Comparison of ENCODE assay signal across 20 cellular contexts in the genomic region with DNA sequence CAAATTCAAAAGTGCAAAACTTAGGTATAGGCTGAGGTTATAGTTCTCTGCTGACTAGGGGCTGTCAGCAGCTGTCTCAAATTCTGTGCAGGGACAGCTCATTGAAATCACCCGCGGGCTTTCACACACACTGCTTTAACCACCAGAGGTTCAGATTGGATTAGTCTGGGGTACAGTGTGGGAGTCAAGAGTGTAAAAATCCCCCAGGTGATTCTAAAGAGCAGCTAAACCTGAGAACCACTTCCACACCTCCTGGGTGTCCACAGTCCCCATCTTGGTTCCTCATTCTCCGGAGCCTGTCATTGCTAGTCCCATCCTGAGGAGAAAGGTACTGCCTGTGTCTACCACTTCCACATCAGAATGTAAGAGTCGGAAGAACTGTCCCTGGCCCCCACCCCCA. TPM values are rescaled to one million over a fixed set of nuclear protein-coding genes. Genes with fewer than 3 reads are reported as not detected.
DNase-seq lines count a peak whose midpoint lies in the region; ATAC-seq and TF ChIP-seq lines count a peak whose summit lies in the region.
"Had no signal": no experiment of that assay in that cellular context is flagged by ENCODE, and none has a peak within 500 bp of the region (broad histone marks: within the 10 kb centered on the region; RNA-seq: fewer than 3 reads in every experiment).

No MANE protein-coding gene starts in this region.

- no peak for TF ChIP-seq CTCF in endothelial cell (IDR thresholded peaks at IDR 0.05; ENCODE audit: unreplicated experiment)

- H3K27me3 Mint-ChIP-seq in endothelial cell (ENCODE audit: unreplicated experiment) = peaks cover 14% of the 10 kb centered on the region
- H3K27me3 Mint-ChIP-seq: CD4-positive, alpha-beta memory T cell had no signal

- peaks cover 81% of the 10 kb centered on the region for H3K4me1 Mint-ChIP-seq in endothelial cell (ENCODE audit: unreplicated experiment)

- peak overlapping the region in 14 of 21 experiments; percentile 7 to 78 (median 62) for H3K27ac ChIP-seq in skin epidermis
- H3K27ac ChIP-seq: tibial artery had no signal

- no peaks in the 10 kb centered on the region for H3K9me3 Mint-ChIP-seq in endothelial cell (ENCODE audit: unreplicated experiment)
- H3K9me3 Mint-ChIP-seq: activated naive CD4-positive, alpha-beta T cell treated with anti-CD3 and anti-CD28 coated beads, Interleukin-2, amount 50 U/mL, for 72 hours; HFFc6 had no signal

- H3K4me3 ChIP-seq in skin epidermis = no peak overlapping the region
- H3K4me3 ChIP-seq: tibial artery had no signal

- ATAC-seq in HG02610 (IDR thresholded peaks at IDR 0.05; ENCODE audit: unreplicated experiment) = peak; percentile 60

- H3K36me3 Mint-ChIP-seq in endothelial cell (ENCODE audit: low read depth, unreplicated experiment) = peaks cover 42% of the 10 kb centered on the region
- H3K36me3 Mint-ChIP-seq: activated naive CD4-positive, alpha-beta T cell treated with anti-CD3 and anti-CD28 coated beads, Interleukin-2, amount 50 U/mL, for 72 hours; CD4-positive, alpha-beta memory T cell had no signal

- H3K27ac Mint-ChIP-seq in endothelial cell (ENCODE audit: unreplicated experiment) = peak overlapping the region; percentile 97
- H3K27ac Mint-ChIP-seq: activated naive CD4-positive, alpha-beta T cell treated with anti-CD3 and anti-CD28 coated beads, Interleukin-2, amount 50 U/mL, for 72 hours; HFFc6 had no signal

- peak; percentile 46 for DNase-seq in SKM-1 (lab: John Stamatoyannopoulos, UW; ENCODE audit: unreplicated experiment)
- DNase-seq in SKM-1 treated with dmso at 0.1 percent for 144 hours (lab: John Stamatoyannopoulos, UW; ENCODE audit: unreplicated experiment) = no peak
- no peak for DNase-seq in endothelial cell (ENCODE audit: low spot score)
- DNase-seq in NCI-H524 treated with DMSO at 0.1 percent for 48 hours (lab: John Stamatoyannopoulos, UW) = no peak
- DNase-seq in GDM1 (lab: John Stamatoyannopoulos, UW) = no peak
- DNase-seq in NCI-H1694 (lab: John Stamatoyannopoulos, UW) = no peak
- DNase-seq: activated CD4-positive, alpha-beta T cell treated with anti-CD3 and anti-CD28 coated beads for 4 hours; CD4-positive, alpha-beta memory T cell; HFFc6; hippocampal formation; IMR-90; NCI-H1105; SIG-M5; T-helper 9 cell; tibial artery had no signal

- H3K4me3 Mint-ChIP-seq in endothelial cell (ENCODE audit: unreplicated experiment) = peak overlapping the region; percentile 77
- H3K4me3 Mint-ChIP-seq: HFFc6 had no signal

RNA-seq across cellular contexts. Expression of a gene that starts 9.9 kb away (rescaled TPM):
- total RNA-seq in endothelial cell (ENCODE audit: unreplicated experiment) = 27.8 TPM
- total RNA-seq: activated naive CD4-positive, alpha-beta T cell treated with anti-CD3 and anti-CD28 coated beads, Interleukin-2, amount 50 U/mL, for 72 hours; CD4-positive, alpha-beta memory T cell; Daoy; HFFc6; IMR-90; myocyte had no signal

RNA-seq across cellular contexts. Expression of a gene that starts 10.1 kb away (rescaled TPM):
- total RNA-seq in endothelial cell (ENCODE audit: unreplicated experiment) = 79.3 TPM
- total RNA-seq: activated naive CD4-positive, alpha-beta T cell treated with anti-CD3 and anti-CD28 coated beads, Interleukin-2, amount 50 U/mL, for 72 hours; CD4-positive, alpha-beta memory T cell; HFFc6; IMR-90; myocyte had no signal
